Comparison of ENCODE assay signal across 16 cellular contexts in the genomic region with DNA sequence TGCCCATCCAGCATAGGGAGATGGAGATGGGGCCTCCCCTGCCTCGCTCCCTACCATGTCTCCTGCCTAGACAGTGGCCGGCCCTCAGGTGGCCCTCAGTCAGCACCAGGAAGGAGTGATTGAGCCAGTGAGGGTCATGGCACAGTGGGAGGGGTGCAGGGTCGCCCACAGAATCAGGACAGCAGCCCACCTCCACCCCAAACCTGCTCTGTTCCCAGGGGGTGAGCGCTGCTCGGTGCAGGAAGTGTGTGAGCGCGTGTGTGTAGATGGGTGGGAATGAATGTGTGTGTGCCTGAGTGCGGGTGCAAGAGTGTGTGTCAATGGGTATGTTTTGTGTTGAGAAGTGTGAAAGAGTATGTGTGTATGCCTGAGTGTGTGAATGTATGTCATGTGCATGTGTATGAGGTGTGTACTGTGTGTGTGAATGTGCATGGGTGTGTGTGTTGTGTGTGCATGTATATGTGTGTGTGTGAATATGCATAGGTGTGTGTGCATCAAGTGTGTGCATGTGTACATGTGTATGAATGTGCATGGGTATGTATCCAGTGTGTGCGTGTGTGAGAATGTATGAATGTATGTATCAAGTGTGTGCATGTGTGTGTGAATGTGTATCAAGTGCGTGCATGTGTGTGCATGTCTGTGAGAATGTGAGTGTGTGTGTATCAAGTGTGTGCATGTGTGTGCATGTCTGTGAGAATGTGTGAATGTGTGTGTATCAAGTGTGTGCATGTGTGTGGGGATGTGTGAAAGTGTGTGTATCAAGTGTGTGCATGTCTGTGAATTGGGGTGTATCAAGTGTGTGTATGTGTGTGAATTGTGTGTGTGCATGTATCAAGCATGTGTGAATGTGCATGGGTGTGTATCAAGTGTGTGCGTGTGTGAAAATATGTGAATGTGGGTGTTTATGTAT. TPM values are rescaled to one million over a fixed set of nuclear protein-coding genes. Genes with fewer than 3 reads are reported as not detected.
A peak's percentile ranks its signal among the peaks of the same experiment; 100 is the strongest.
DNase-seq lines count a peak whose midpoint lies in the region; ATAC-seq, FAIRE-seq and TF ChIP-seq lines count a peak whose summit lies in the region.
"Had no signal": no experiment of that assay in that cellular context is flagged by ENCODE, and none has a peak within 500 bp of the region (broad histone marks: within the 10 kb centered on the region; RNA-seq: fewer than 3 reads in every experiment).

No MANE protein-coding gene starts in this region.

- H3K4me3 Mint-ChIP-seq in activated CD4-positive, alpha-beta T cell treated with anti-CD3 and anti-CD28 coated beads, Interleukin-2, amount 10 ng/mL, durations not matched to agents 24 days and 14 days: no peak overlapping the region
- H3K4me3 Mint-ChIP-seq: CD8-positive, alpha-beta memory T cell; GM23338; HFFc6 had no signal

- POLR2A ChIA-PET in HEK293 (lab: Yijun Ruan, JAX): no interaction called here
- POLR2A ChIA-PET in K562 (lab: Yijun Ruan, JAX): no interaction called here

- peak overlapping the region; percentile 65 for H2AK5ac ChIP-seq in neuronal stem cell (ENCODE audit: low read depth, low read length)

- TF ChIP-seq EP300 in K562 (IDR thresholded peaks at IDR 0.05; ENCODE audit: low read length): no peak

- no peak overlapping the region for H3K4me3 ChIP-seq in left ventricle myocardium inferior
- H3K4me3 ChIP-seq in heart right ventricle: no peak overlapping the region
- no peak overlapping the region for H3K4me3 ChIP-seq in HEK293 (ENCODE audit: low read depth, low read length)
- H3K4me3 ChIP-seq in K562: no peak overlapping the region
- peak overlapping the region in 1 of 2 donors; percentile 67 for H3K4me3 ChIP-seq in neuronal stem cell (ENCODE audit: low read length in 2 of 2)
- H3K4me3 ChIP-seq: BLaER1, GM23338, HAP-1 had no signal

- H2BK15ac ChIP-seq in neuronal stem cell (ENCODE audit: low read length): peak overlapping the region; percentile 51

- H3K4me2 ChIP-seq in K562 (ENCODE audit: insufficient read depth, low read length) (no peak overlapping the region), neuronal stem cell (ENCODE audit: insufficient read depth, low read length, poor library complexity, severe bottlenecking) (no peak overlapping the region)
- H3K4me2 ChIP-seq: GM23338 had no signal

- H3K9me3 ChIP-seq in left ventricle myocardium inferior (replicated peaks): no peaks in the 10 kb centered on the region
- H3K9me3 ChIP-seq in heart right ventricle: no peaks in the 10 kb centered on the region
- H3K9me3 ChIP-seq in HEK293 (ENCODE audit: control insufficient read depth, insufficient read depth, low read depth, low read length): no peaks in the 10 kb centered on the region
- H3K9me3 ChIP-seq in K562 (replicated peaks; ENCODE audit: control insufficient read depth, insufficient read depth, low read depth, low read length): peaks cover 12% of the 10 kb centered on the region
- peaks cover 0 to 17% of the 10 kb centered on the region in 2 donors for H3K9me3 ChIP-seq in neuronal stem cell (replicated peaks in 1 of 2; ENCODE audit: control insufficient read depth in 2 of 2, insufficient read depth in 1 of 2, low read depth in 1 of 2, low read length in 2 of 2)
- H3K9me3 ChIP-seq: BLaER1, Caco-2, HAP-1 had no signal

- peak overlapping the region; percentile 31 for H4K91ac ChIP-seq in neuronal stem cell (ENCODE audit: low read depth, low read length, poor library complexity)

- no peak overlapping the region for H3K27ac Mint-ChIP-seq in activated CD4-positive, alpha-beta T cell treated with anti-CD3 and anti-CD28 coated beads, Interleukin-2, amount 10 ng/mL, durations not matched to agents 24 days and 14 days
- H3K27ac Mint-ChIP-seq: GM23338, HFFc6 had no signal

- no peak for FAIRE-seq in K562 (lab: Jason Lieb, UNC)

- H3K18ac ChIP-seq in neuronal stem cell (ENCODE audit: low read length): peak overlapping the region; percentile 19

- no peaks in the 10 kb centered on the region for H3K36me3 Mint-ChIP-seq in activated CD4-positive, alpha-beta T cell treated with anti-CD3 and anti-CD28 coated beads, Interleukin-2, amount 10 ng/mL, durations not matched to agents 24 days and 14 days (ENCODE audit: low read depth)

- WGBS in heart right ventricle, 2 donors: 90 to 93% methylated on average over 11 of the region's 11 CpGs
- 54% methylated on average over 11 of the region's 11 CpGs for WGBS in K562 (ENCODE audit: insufficient coverage, low coverage, missing lambda C conversion rate)
- 100% methylated on average over 1 to 4 of the region's 11 CpGs for WGBS in neuronal stem cell (ENCODE audit: extremely low coverage in 2 of 2, insufficient read length in 2 of 2, insufficient replicate concordance in 1 of 2), 2 donors

- TF ChIP-seq CTCF in left ventricle myocardium inferior (IDR thresholded peaks at IDR 0.05; ENCODE audit: borderline replicate concordance) (no peak), heart right ventricle (IDR thresholded peaks at IDR 0.05) (no peak), HEK293 (tag by site-specific recombination; IDR thresholded peaks at IDR 0.05) (no peak), K562 (IDR thresholded peaks at IDR 0.05 in 2 of 3, conservative IDR thresholded peaks at IDR 0.05 in 1 of 3; ENCODE audit: insufficient read depth in 2 of 3, low read depth in 1 of 3, low read length in 3 of 3) (no peak)

- H3K9ac ChIP-seq in K562 (ENCODE audit: insufficient read depth in 1 of 2, low read depth in 2 of 2, low read length in 2 of 2) (no peak overlapping the region), neuronal stem cell (ENCODE audit: low read depth, low read length, poor library complexity) (peak overlapping the region; percentile 68)
- H3K9ac ChIP-seq: BLaER1 had no signal

- H3K4ac ChIP-seq in neuronal stem cell (ENCODE audit: low read length): no peak overlapping the region

- CTCF ChIA-PET in HEK293 (lab: Yijun Ruan, JAX): no interaction called here
- CTCF ChIA-PET in K562 (lab: Yijun Ruan, JAX; ENCODE audit: low intra/inter-chr PET ratio): no interaction called here

- peak overlapping the region; percentile 21 for H3K14ac ChIP-seq in neuronal stem cell (ENCODE audit: low read length)

- no peaks in the 10 kb centered on the region for H3K9me3 Mint-ChIP-seq in activated CD4-positive, alpha-beta T cell treated with anti-CD3 and anti-CD28 coated beads, Interleukin-2, amount 10 ng/mL, durations not matched to agents 24 days and 14 days
- H3K9me3 Mint-ChIP-seq: CD8-positive, alpha-beta memory T cell had no signal

- H3K27me3 ChIP-seq in left ventricle myocardium inferior (ENCODE audit: low read depth) (no peaks in the 10 kb centered on the region), heart right ventricle (no peaks in the 10 kb centered on the region), K562 (ENCODE audit: control insufficient read depth in 2 of 2, insufficient read depth in 2 of 2, low read length in 2 of 2) (peaks cover 4 to 29% of the 10 kb centered on the region in 2 experiments; a peak in 4 of 5 replicates), neuronal stem cell (ENCODE audit: control insufficient read depth in 3 of 3, insufficient read depth in 3 of 3, low read depth in 1 of 3, low read length in 3 of 3) (peaks cover 0 to 3% (median 0%) of the 10 kb centered on the region in 3 experiments)
- H3K27me3 ChIP-seq: BLaER1 had no signal

- no peaks in the 10 kb centered on the region for H3K27me3 Mint-ChIP-seq in activated CD4-positive, alpha-beta T cell treated with anti-CD3 and anti-CD28 coated beads, Interleukin-2, amount 10 ng/mL, durations not matched to agents 24 days and 14 days
- H3K27me3 Mint-ChIP-seq: CD8-positive, alpha-beta memory T cell had no signal

- in situ Hi-C loops in K562 (cut with MboI): no loop called here

- ATAC-seq in heart right ventricle: no peak
- ATAC-seq in K562: no peak
- ATAC-seq: GM23338 had no signal

- BruUV-seq in K562 (replicated peaks; lab: Mats Ljungman, UMichigan): no TSS peak

- H2AFZ ChIP-seq in K562 (ENCODE audit: low read depth, low read length) (no peak overlapping the region), neuronal stem cell (ENCODE audit: low read length) (no peak overlapping the region)
- H2AFZ ChIP-seq: GM23338 had no signal

- no peaks in the 10 kb centered on the region for H3K79me2 ChIP-seq in K562 (ENCODE audit: control insufficient read depth, insufficient read depth, low read length)

- no peaks in the 10 kb centered on the region for H3K36me3 ChIP-seq in left ventricle myocardium inferior
- H3K36me3 ChIP-seq in heart right ventricle: no peaks in the 10 kb centered on the region
- no peaks in the 10 kb centered on the region; a peak in 1 of 3 replicates for H3K36me3 ChIP-seq in HEK293 (ENCODE audit: control insufficient read depth in 2 of 2, insufficient read depth in 1 of 2, low read length in 2 of 2)
- no peaks in the 10 kb centered on the region for H3K36me3 ChIP-seq in K562 (ENCODE audit: control insufficient read depth, insufficient read depth, low read length)
- H3K36me3 ChIP-seq in neuronal stem cell (replicated peaks in 1 of 2; ENCODE audit: control insufficient read depth in 2 of 2, insufficient read depth in 2 of 2, low read length in 2 of 2): no peaks in the 10 kb centered on the region
- H3K36me3 ChIP-seq: BLaER1, HAP-1 had no signal

- intact Hi-C loops in left ventricle myocardium inferior (cut with micrococcal nuclease) (no loop called here), heart right ventricle (cut with DNase I) (no loop called here), K562 (cut with micrococcal nuclease) (no loop called here)
- intact Hi-C loops in activated CD4-positive, alpha-beta T cell treated with anti-CD3 and anti-CD28 coated beads, Interleukin-2, amount 10 ng/mL, durations not matched to agents 24 days and 14 days (cut with micrococcal nuclease): no loop called here

- H3K27ac ChIP-seq in left ventricle myocardium inferior (replicated peaks) (no peak overlapping the region), heart right ventricle (no peak overlapping the region), HEK293 (ENCODE audit: extremely low read depth, low read depth, low read length) (no peak overlapping the region), K562 (ENCODE audit: extremely low read depth, low read depth, low read length) (no peak overlapping the region), neuronal stem cell (replicated peaks; ENCODE audit: low read length) (no peak overlapping the region)
- H3K27ac ChIP-seq: BLaER1 had no signal

- peak overlapping the region; percentile 30 for H2BK12ac ChIP-seq in neuronal stem cell (ENCODE audit: low read length)

- H2BK120ac ChIP-seq in neuronal stem cell (ENCODE audit: low read depth, low read length): no peak overlapping the region

- peaks cover 2% of the 10 kb centered on the region for H3K79me1 ChIP-seq in neuronal stem cell (ENCODE audit: low read depth, low read length)

- H4K20me1 ChIP-seq in K562 (replicated peaks; ENCODE audit: control insufficient read depth, insufficient read depth, low read length): peaks cover 8% of the 10 kb centered on the region; the same call in 1 of the 2 replicates

- TF ChIP-seq POLR2A in K562 (conservative IDR thresholded peaks at IDR 0.05): no peak

- peak overlapping the region; percentile 21 for H4K8ac ChIP-seq in neuronal stem cell (ENCODE audit: low read depth, low read length)

- peak overlapping the region; percentile 2 for H2BK5ac ChIP-seq in neuronal stem cell (ENCODE audit: low read length)

- DNase-seq in left ventricle myocardium inferior (peak; percentile 3), heart right ventricle (no peak), K562 (ENCODE audit: extremely low read depth in 1 of 4, low spot score in 3 of 4) (no peak), neuronal stem cell (ENCODE audit: low spot score) (no peak), SKM-1 treated with dmso at 0.1 percent for 144 hours (lab: John Stamatoyannopoulos, UW; ENCODE audit: unreplicated experiment) (no peak), DMS53 treated with DMSO at 0.1 percent for 48 hours (lab: John Stamatoyannopoulos, UW; ENCODE audit: unreplicated experiment) (no peak)
- no peak for DNase-seq in activated CD4-positive, alpha-beta T cell treated with anti-CD3 and anti-CD28 coated beads, Interleukin-2, amount 10 ng/mL, durations not matched to agents 24 days and 14 days
- DNase-seq: 8988T; AML-193; Caco-2; CD8-positive, alpha-beta memory T cell; HFFc6 had no signal

- no peak for TF ChIP-seq RAD21 in K562 (CRISPR knock-in tag; conservative IDR thresholded peaks at IDR 0.05 in 1 of 2, IDR thresholded peaks at IDR 0.05 in 1 of 2)

- H3K9me1 ChIP-seq in K562 (ENCODE audit: control insufficient read depth, insufficient read depth, low read length): peaks cover 3% of the 10 kb centered on the region

- no peaks in the 10 kb centered on the region for H3K4me1 ChIP-seq in left ventricle myocardium inferior
- H3K4me1 ChIP-seq in heart right ventricle: no peaks in the 10 kb centered on the region
- H3K4me1 ChIP-seq in HEK293 (ENCODE audit: control insufficient read depth, insufficient read depth, low read length): no peaks in the 10 kb centered on the region
- H3K4me1 ChIP-seq in K562 (replicated peaks in 1 of 2; ENCODE audit: control insufficient read depth in 2 of 2, insufficient read depth in 2 of 2, low read length in 2 of 2): peaks cover 0 to 6% of the 10 kb centered on the region in 2 experiments; a peak in 1 of 5 replicates
- H3K4me1 ChIP-seq in neuronal stem cell (ENCODE audit: control insufficient read depth in 2 of 2, insufficient read depth in 1 of 2, low read depth in 1 of 2, low read length in 2 of 2): no peaks in the 10 kb centered on the region
- H3K4me1 ChIP-seq: Caco-2, HAP-1 had no signal

- H3K4me1 Mint-ChIP-seq in activated CD4-positive, alpha-beta T cell treated with anti-CD3 and anti-CD28 coated beads, Interleukin-2, amount 10 ng/mL, durations not matched to agents 24 days and 14 days: no peaks in the 10 kb centered on the region
- H3K4me1 Mint-ChIP-seq: CD8-positive, alpha-beta memory T cell; GM23338 had no signal

- H3K23ac ChIP-seq in neuronal stem cell (ENCODE audit: low read depth, low read length, poor library complexity): peak overlapping the region; percentile 94

RNA-seq across cellular contexts. Expression of gene EVI5L, which starts 12.0 kb away (rescaled TPM):
- 22.9 TPM for total RNA-seq in left ventricle myocardium inferior
- total RNA-seq in heart right ventricle: 10 to 100 TPM; 16.8 to 26.3 (median 20.3) TPM
- polyA plus RNA-seq in heart right ventricle: 10 to 100 TPM; 12.9 to 21.0 TPM
- 2.9 and 11.6 TPM in 2 replicates for total RNA-seq in K562 (2011; cell fraction: chromatin; rRNA removed; ENCODE audit: low replicate concordance)
- total RNA-seq in K562 (2011; cell fraction: nucleolus; rRNA removed): 6.2 and 7.6 TPM in 2 replicates
- total RNA-seq in K562 (2011; cell fraction: nucleoplasm; rRNA removed): 3.4 and 4.6 TPM in 2 replicates
- total RNA-seq in K562 (2014; rRNA removed): 1.0 and 1.1 TPM in 2 replicates
- total RNA-seq in K562 (2014; rRNA removed; fragmentation: Illumina TruSeq; extraction: Trizol): 0.13 and 0.76 TPM in 2 replicates
- total RNA-seq in K562 (2015; rRNA removed; fragmentation: Illumina TruSeq; extraction: Trizol): 0.53 and 0.69 TPM in 2 replicates
- total RNA-seq in K562 (2021): 1.8 and 1.9 TPM in 2 replicates
- polyA plus RNA-seq in K562 (2011; rRNA removed): 1.4 and 2.8 TPM in 2 replicates
- 2.5 and 3.6 TPM in 2 replicates for polyA plus RNA-seq in K562 (2011; cell fraction: cytosol; rRNA removed)
- polyA plus RNA-seq in K562 (2011; cell fraction: nucleus; rRNA removed): 4.8 and 5.7 TPM in 2 replicates
- polyA plus RNA-seq in K562 (2012): 1.2 and 5.4 TPM in 2 replicates
- 1.5 TPM in 2 replicates for polyA plus RNA-seq in K562 (2014; fragmentation: Illumina TruSeq; extraction: Trizol)
- not detected for polyA plus RNA-seq in K562 (2014; fragmentation: Nextera tagmentation; extraction: Ambion mirVana)
- 1.00 and 1.2 TPM in 2 replicates for polyA plus RNA-seq in K562 (2014; rRNA removed)
- 2.9 and 3.4 TPM in 2 replicates for polyA minus RNA-seq in K562 (2011; rRNA and poly(A)+ RNA removed)
- 3.0 and 3.9 TPM in 2 replicates for polyA minus RNA-seq in K562 (2011; cell fraction: cytosol; rRNA and poly(A)+ RNA removed)
- 3.5 and 5.4 TPM in 2 replicates for polyA minus RNA-seq in K562 (2011; cell fraction: nucleus; rRNA and poly(A)+ RNA removed)
- polyA plus RNA-seq in neuronal stem cell (2013, experiment 1 of 2): 7.4 TPM
- polyA plus RNA-seq in neuronal stem cell (2013, experiment 2 of 2): 7.5 TPM
- 4.3 and 5.2 TPM in 2 replicates for total RNA-seq in activated CD4-positive, alpha-beta T cell treated with anti-CD3 and anti-CD28 coated beads, Interleukin-2, amount 10 ng/mL, durations not matched to agents 24 days and 14 days

RNA-seq across cellular contexts. Expression of gene PRR36, which starts 32.2 kb away (rescaled TPM):
- total RNA-seq in left ventricle myocardium inferior: not detected
- total RNA-seq in heart right ventricle: under 1 TPM in 1 of 10 donors, not detected in 9; 0.05 TPM
- under 1 TPM; 0.01 to 0.07 TPM for polyA plus RNA-seq in heart right ventricle
- total RNA-seq in K562 (2011; cell fraction: chromatin; rRNA removed; ENCODE audit: low replicate concordance): 0.14 and 0.35 TPM in 2 replicates
- 0.17 and 0.26 TPM in 2 replicates for total RNA-seq in K562 (2011; cell fraction: nucleolus; rRNA removed)
- 0.22 and 0.53 TPM in 2 replicates for total RNA-seq in K562 (2011; cell fraction: nucleoplasm; rRNA removed)
- 0.05 TPM in 1 of 2 replicates, not detected in the other for total RNA-seq in K562 (2014; rRNA removed)
- total RNA-seq in K562 (2014; rRNA removed; fragmentation: Illumina TruSeq; extraction: Trizol): not detected in 2 replicates
- 0.04 TPM in 1 of 2 replicates, not detected in the other for total RNA-seq in K562 (2015; rRNA removed; fragmentation: Illumina TruSeq; extraction: Trizol)
- total RNA-seq in K562 (2021): 0.29 and 0.42 TPM in 2 replicates
- polyA plus RNA-seq in K562 (2011; rRNA removed): 0.07 TPM in 1 of 2 replicates, not detected in the other
- polyA plus RNA-seq in K562 (2011; cell fraction: cytosol; rRNA removed): 0.09 and 0.13 TPM in 2 replicates
- 0.25 and 0.30 TPM in 2 replicates for polyA plus RNA-seq in K562 (2011; cell fraction: nucleus; rRNA removed)
- polyA plus RNA-seq in K562 (2012): 0.16 and 0.22 TPM in 2 replicates
- 0.06 and 0.14 TPM in 2 replicates for polyA plus RNA-seq in K562 (2014; fragmentation: Illumina TruSeq; extraction: Trizol)
- polyA plus RNA-seq in K562 (2014; fragmentation: Nextera tagmentation; extraction: Ambion mirVana): not detected
- polyA plus RNA-seq in K562 (2014; rRNA removed): not detected in 2 replicates
- polyA minus RNA-seq in K562 (2011; rRNA and poly(A)+ RNA removed): 0.06 TPM in 1 of 2 replicates, not detected in the other
- 0.29 and 0.82 TPM in 2 replicates for polyA minus RNA-seq in K562 (2011; cell fraction: cytosol; rRNA and poly(A)+ RNA removed)
- polyA minus RNA-seq in K562 (2011; cell fraction: nucleus; rRNA and poly(A)+ RNA removed): 0.11 and 0.13 TPM in 2 replicates
- 21.9 TPM for polyA plus RNA-seq in neuronal stem cell (2013, experiment 1 of 2)
- 22.3 TPM for polyA plus RNA-seq in neuronal stem cell (2013, experiment 2 of 2)
- 0.21 TPM in 2 replicates for total RNA-seq in activated CD4-positive, alpha-beta T cell treated with anti-CD3 and anti-CD28 coated beads, Interleukin-2, amount 10 ng/mL, durations not matched to agents 24 days and 14 days
- total RNA-seq: CD8-positive, alpha-beta memory T cell had no signal
- polyA plus RNA-seq: CD8-positive, alpha-beta memory T cell had no signal

RNA-seq across cellular contexts. Expression of gene LRRC8E, which starts 46.3 kb away (rescaled TPM):
- total RNA-seq in left ventricle myocardium inferior (0.44 TPM), heart right ventricle (1 to 10 TPM in 5 of 10 donors, under 1 TPM in 5; 0.33 to 3.3 (median 0.99) TPM), K562 (2014; rRNA removed) (4.8 TPM in 2 replicates), K562 (2014; rRNA removed; fragmentation: Illumina TruSeq; extraction: Trizol) (1.4 and 3.2 TPM in 2 replicates), K562 (2015; rRNA removed; fragmentation: Illumina TruSeq; extraction: Trizol) (2.6 and 3.1 TPM in 2 replicates), K562 (2021) (5.7 and 7.1 TPM in 2 replicates)
- polyA plus RNA-seq in heart right ventricle (1 to 10 TPM in 1 of 2 donors, under 1 TPM in 1; 0.66 to 1.2 TPM), K562 (2011; rRNA removed) (5.3 and 6.2 TPM in 2 replicates), K562 (2014; fragmentation: Illumina TruSeq; extraction: Trizol) (3.5 and 4.9 TPM in 2 replicates), K562 (2014; fragmentation: Nextera tagmentation; extraction: Ambion mirVana) (under 1 TPM in 1 of 2 experiments, not detected in 1; 0.08 TPM), K562 (2014; rRNA removed) (1.7 and 3.5 TPM in 2 replicates)
- 12.2 and 21.7 TPM in 2 replicates for total RNA-seq in K562 (2011; cell fraction: chromatin; rRNA removed; ENCODE audit: low replicate concordance)
- 17.6 and 21.2 TPM in 2 replicates for total RNA-seq in K562 (2011; cell fraction: nucleolus; rRNA removed)
- 11.2 and 13.3 TPM in 2 replicates for total RNA-seq in K562 (2011; cell fraction: nucleoplasm; rRNA removed)
- 4.5 and 8.1 TPM in 2 replicates for polyA plus RNA-seq in K562 (2011; cell fraction: cytosol; rRNA removed)
- polyA plus RNA-seq in K562 (2011; cell fraction: nucleus; rRNA removed): 4.7 and 5.5 TPM in 2 replicates
- 3.0 and 3.6 TPM in 2 replicates for polyA plus RNA-seq in K562 (2012)
- polyA minus RNA-seq in K562 (2011; rRNA and poly(A)+ RNA removed): 4.9 and 6.5 TPM in 2 replicates
- 5.1 and 6.6 TPM in 2 replicates for polyA minus RNA-seq in K562 (2011; cell fraction: cytosol; rRNA and poly(A)+ RNA removed)
- polyA minus RNA-seq in K562 (2011; cell fraction: nucleus; rRNA and poly(A)+ RNA removed): 2.3 and 3.1 TPM in 2 replicates
- 0.17 TPM for polyA plus RNA-seq in neuronal stem cell (2013, experiment 1 of 2)
- 0.24 TPM for polyA plus RNA-seq in neuronal stem cell (2013, experiment 2 of 2)
- not detected in 2 replicates for total RNA-seq in activated CD4-positive, alpha-beta T cell treated with anti-CD3 and anti-CD28 coated beads, Interleukin-2, amount 10 ng/mL, durations not matched to agents 24 days and 14 days
- total RNA-seq: CD8-positive, alpha-beta memory T cell had no signal
- polyA plus RNA-seq: CD8-positive, alpha-beta memory T cell had no signal
